ENCODE assay signal across 8 cellular contexts in the genomic region with DNA sequence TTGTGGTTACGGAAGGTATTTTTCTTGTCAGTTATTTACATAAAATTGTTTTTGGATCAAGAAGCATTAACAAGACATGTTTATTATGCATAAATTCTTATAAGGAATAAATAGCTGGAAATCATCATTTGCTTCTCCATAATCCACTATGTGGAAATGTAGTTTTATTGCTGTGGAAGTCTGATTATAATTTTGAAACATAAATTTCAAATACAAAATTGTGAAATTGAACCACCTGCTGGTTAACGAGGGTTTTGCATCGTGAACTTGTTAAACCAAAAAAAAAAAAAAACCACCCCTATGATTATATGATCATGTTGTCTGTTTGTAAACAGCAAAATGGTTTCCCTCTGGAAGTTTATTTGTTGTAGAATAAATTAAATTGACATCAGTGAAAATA. TPM values are rescaled to one million over a fixed set of nuclear protein-coding genes. Genes with fewer than 3 reads are reported as not detected.
DNase-seq lines count a peak whose midpoint lies in the region; ATAC-seq and TF ChIP-seq lines count a peak whose summit lies in the region.

No MANE protein-coding gene starts in this region.

- no peak overlapping the region for H3K4me3 Mint-ChIP-seq in activated CD4-positive, alpha-beta T cell treated with anti-CD3 and anti-CD28 coated beads, Interleukin-2, amount 10 ng/mL, durations not matched to agents 7 days and 5 days
- H3K4me3 Mint-ChIP-seq in WTC11: no peak overlapping the region

- H3K4me3 ChIP-seq in Panc1 (ENCODE audit: low read depth in 2 of 2, low read length in 2 of 2) (no peak overlapping the region), testis (no peak overlapping the region)

- H3K27me3 ChIP-seq in Panc1 (ENCODE audit: control insufficient read depth, insufficient read depth, low read length) (no peaks in the 10 kb centered on the region), testis (no peaks in the 10 kb centered on the region)

- H3K36me3 Mint-ChIP-seq in activated CD4-positive, alpha-beta T cell treated with anti-CD3 and anti-CD28 coated beads, Interleukin-2, amount 10 ng/mL, durations not matched to agents 7 days and 5 days (ENCODE audit: low read depth): peaks cover 20% of the 10 kb centered on the region
- peaks cover 47% of the 10 kb centered on the region for H3K36me3 Mint-ChIP-seq in WTC11

- no TSS peak for BruUV-seq in Panc1 (replicated peaks; lab: Mats Ljungman, UMichigan)

- in situ Hi-C loops in Panc1 (cut with HindIII; ENCODE audit: low pct_unique_long_range_greater_than_20kb, low sequenced_read_pairs): no loop called here

- CTCF ChIA-PET in activated CD4-positive, alpha-beta T cell treated with anti-CD3 and anti-CD28 coated beads, Interleukin-2, amount 10 ng/mL, durations not matched to agents 7 days and 5 days (lab: Charles Lee): interaction anchor here (0.7 to 1.5 kb wide), 3 partner anchors 9 to 149 kb away, joined by 3 to 5 read pairs (median 4); no protein-coding TSS in a partner anchor
- CTCF ChIA-PET in Panc1 (lab: Charles Lee) (interaction anchor here (0.7 kb wide), 1 partner anchor 34 kb away, joined by 3 read pairs; no protein-coding TSS in a partner anchor), WTC11 (lab: Charles Lee) (interaction anchor here (0.7 to 1.4 kb wide), 5 partner anchors 9 to 1674 kb away, joined by 3 to 5 read pairs (median 3); partner anchors contain the start of gene EEF1AKMT2)

- no peak overlapping the region for H3K27ac ChIP-seq in Panc1 (ENCODE audit: low read length)
- H3K27ac ChIP-seq in testis: no peak overlapping the region

- ATAC-seq in Panc1 (no peak), WTC11 (no peak)

- peak; percentile 74; the same call in 1 of the 2 replicates for TF ChIP-seq CTCF in Panc1 (IDR thresholded peaks at IDR 0.05)
- peak; percentile 28 to 67 (median 33) for TF ChIP-seq CTCF in testis (IDR thresholded peaks at IDR 0.05)
- no peak for TF ChIP-seq CTCF in WTC11 (IDR thresholded peaks at IDR 0.05)

- H3K27ac Mint-ChIP-seq in activated CD4-positive, alpha-beta T cell treated with anti-CD3 and anti-CD28 coated beads, Interleukin-2, amount 10 ng/mL, durations not matched to agents 7 days and 5 days: no peak overlapping the region
- H3K27ac Mint-ChIP-seq in WTC11: no peak overlapping the region

- intact Hi-C loops in Panc1 (cut with micrococcal nuclease; ENCODE audit: unreplicated experiment) (loop anchor here (10.0 kb wide), 1 partner anchor 293 kb away; no protein-coding TSS in a partner anchor), testis (cut with DNase I; ENCODE audit: low total_unique reads) (loop anchor here (10.0 kb wide), 1 partner anchor 293 kb away; no protein-coding TSS in a partner anchor)

- WGBS in testis, 2 donors: 49 to 51% methylated on average over 3 of the region's 3 CpGs

- H3K36me3 ChIP-seq in Panc1 (ENCODE audit: control insufficient read depth, insufficient read depth, low read length) (peaks cover 32% of the 10 kb centered on the region), testis (ENCODE audit: low read depth, missing control alignments) (no peaks in the 10 kb centered on the region)

- no peaks in the 10 kb centered on the region for H3K4me1 Mint-ChIP-seq in activated CD4-positive, alpha-beta T cell treated with anti-CD3 and anti-CD28 coated beads, Interleukin-2, amount 10 ng/mL, durations not matched to agents 7 days and 5 days
- no peaks in the 10 kb centered on the region for H3K4me1 Mint-ChIP-seq in WTC11

- TF ChIP-seq POLR2A in testis (IDR thresholded peaks at IDR 0.05): no peak

- no peaks in the 10 kb centered on the region for H3K27me3 Mint-ChIP-seq in activated CD4-positive, alpha-beta T cell treated with anti-CD3 and anti-CD28 coated beads, Interleukin-2, amount 10 ng/mL, durations not matched to agents 7 days and 5 days
- H3K27me3 Mint-ChIP-seq in WTC11 (ENCODE audit: low read depth): no peaks in the 10 kb centered on the region

- no peaks in the 10 kb centered on the region for H3K9me3 Mint-ChIP-seq in activated CD4-positive, alpha-beta T cell treated with anti-CD3 and anti-CD28 coated beads, Interleukin-2, amount 10 ng/mL, durations not matched to agents 7 days and 5 days
- no peaks in the 10 kb centered on the region for H3K9me3 Mint-ChIP-seq in WTC11

- no peaks in the 10 kb centered on the region for H3K4me1 ChIP-seq in Panc1 (ENCODE audit: control insufficient read depth, insufficient read depth, low read length)
- H3K4me1 ChIP-seq in testis: no peaks in the 10 kb centered on the region

- peak; percentile 40 for DNase-seq in activated CD4-positive, alpha-beta T cell treated with anti-CD3 and anti-CD28 coated beads, Interleukin-2, amount 10 ng/mL, durations not matched to agents 7 days and 5 days
- no peak for DNase-seq in activated CD4-positive, alpha-beta T cell treated with anti-CD3 and anti-CD28 coated beads, Interleukin-2, amount 50 U/mL, for 4 hours
- DNase-seq in Panc1 (ENCODE audit: low read depth, low spot score) (no peak), fibroblast of the conjunctiva (ENCODE audit: low read depth) (peak; percentile 1), testis (peak; percentile 28), NCI-H69 (lab: John Stamatoyannopoulos, UW) (no peak), WTC11 (ENCODE audit: low spot score) (no peak), islet precursor cell (no peak)

- POLR2A ChIA-PET in activated CD4-positive, alpha-beta T cell treated with anti-CD3 and anti-CD28 coated beads, Interleukin-2, amount 10 ng/mL, durations not matched to agents 7 days and 5 days (lab: Charles Lee): no interaction called here
- POLR2A ChIA-PET in Panc1 (lab: Charles Lee): interaction anchor here (0.7 kb wide), 2 partner anchors 13 to 28 kb away, joined by 4 to 13 read pairs; no protein-coding TSS in a partner anchor
- POLR2A ChIA-PET in WTC11 (lab: Charles Lee): interaction anchor here (0.7 kb wide), 1 partner anchor 48 kb away, joined by 3 read pairs; no protein-coding TSS in a partner anchor

- H3K9me3 ChIP-seq in Panc1 (ENCODE audit: control insufficient read depth, insufficient read depth, low read depth, low read length): no peaks in the 10 kb centered on the region
- H3K9me3 ChIP-seq in testis: no peaks in the 10 kb centered on the region

TF ChIP-seq in WTC11, 78 proteins besides CTCF, POLR2A, EP300 and RAD21:
- TF ChIP-seq FOXK1 (CRISPR knock-in tag; IDR thresholded peaks at IDR 0.05): no peak
- no peak for TF ChIP-seq SP1 (CRISPR knock-in tag; conservative IDR thresholded peaks at IDR 0.05)
- TF ChIP-seq IRF1 (CRISPR knock-in tag; IDR thresholded peaks at IDR 0.05): no peak

RNA-seq across cellular contexts. Expression of gene ABRAXAS2, which starts 25.9 kb away (rescaled TPM):
- 10 to 100 TPM; 15.3 to 19.7 TPM for total RNA-seq in activated CD4-positive, alpha-beta T cell treated with anti-CD3 and anti-CD28 coated beads, Interleukin-2, amount 10 ng/mL, durations not matched to agents 7 days and 5 days
- 19.5 TPM for total RNA-seq in Panc1 (2021; ENCODE audit: unreplicated experiment)
- polyA plus RNA-seq in Panc1 (2012; ENCODE audit: insufficient read length): 11.4 TPM
- total RNA-seq in testis: 10 to 100 TPM; 13.1 to 14.2 TPM
- 9.7 TPM for polyA plus RNA-seq in testis (ENCODE audit: insufficient read depth, low read depth, low replicate concordance)
- total RNA-seq in WTC11 (2021): 14.0 to 14.8 TPM (median 14.6 TPM) in 3 replicates

RNA-seq across cellular contexts. Expression of gene EEF1AKMT2, which starts 35.8 kb away (rescaled TPM):
- 10 to 100 TPM; 23.5 to 28.3 TPM for total RNA-seq in activated CD4-positive, alpha-beta T cell treated with anti-CD3 and anti-CD28 coated beads, Interleukin-2, amount 10 ng/mL, durations not matched to agents 7 days and 5 days
- 39.2 TPM for total RNA-seq in Panc1 (2021; ENCODE audit: unreplicated experiment)
- polyA plus RNA-seq in Panc1 (2012; ENCODE audit: insufficient read length): 24.1 TPM
- 10 to 100 TPM; 25.8 to 27.6 TPM for total RNA-seq in testis
- polyA plus RNA-seq in testis (ENCODE audit: insufficient read depth, low read depth, low replicate concordance): 47.9 TPM
- total RNA-seq in WTC11 (2021): 21.6 to 26.4 TPM (median 25.7 TPM) in 3 replicates

Comparison
In these comparisons a context has a peak if more than half of its experiments do, and no peak if none do; other contexts are left out.
1. DNase-seq: peak in activated CD4-positive, alpha-beta T cell treated with anti-CD3 and anti-CD28 coated beads, Interleukin-2, amount 10 ng/mL, durations not matched to agents 7 days and 5 days (single experiment), fibroblast of the conjunctiva (single experiment) and testis (single experiment); none in activated CD4-positive, alpha-beta T cell treated with anti-CD3 and anti-CD28 coated beads, Interleukin-2, amount 50 U/mL, for 4 hours (0 of 2), Panc1 (single experiment), NCI-H69 (single experiment), WTC11 (single experiment) and islet precursor cell (single experiment).